In the genomic region with DNA sequence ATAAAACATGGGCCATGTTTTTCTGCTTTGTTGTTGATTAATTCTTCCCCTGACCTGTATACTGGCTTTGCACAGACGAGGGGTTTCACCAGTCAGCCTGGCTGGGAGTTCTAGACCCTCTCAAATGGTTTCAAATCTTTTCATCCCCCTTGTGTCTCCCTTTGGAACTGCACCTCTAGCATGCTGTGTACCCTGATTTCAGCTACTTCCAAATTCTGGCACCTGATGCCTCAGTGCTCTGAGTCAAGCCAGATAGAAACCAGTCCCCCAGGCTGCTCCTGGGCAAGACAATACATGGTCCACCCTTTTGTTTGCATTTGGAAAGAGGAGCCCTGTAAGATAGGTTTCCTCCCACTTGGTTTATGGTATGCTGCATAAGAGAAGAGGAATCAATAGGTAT, we compare ENCODE assay signal across 8 cellular contexts.
A peak's percentile ranks its signal among the peaks of the same experiment; 100 is the strongest.
DNase-seq lines count a peak whose midpoint lies in the region; ATAC-seq and TF ChIP-seq lines count a peak whose summit lies in the region.

No MANE protein-coding gene starts in this region.

- TF ChIP-seq POLR2A in ovary (IDR thresholded peaks at IDR 0.05): no peak

- H3K4me3 ChIP-seq in ovary: no peak overlapping the region

- peak; percentile 45 for DNase-seq in ACHN
- peak; percentile 27 for DNase-seq in RPMI7951 (ENCODE audit: low read depth)
- DNase-seq in glutamatergic neuron: peak; percentile 33
- DNase-seq in NCI-H774 (lab: John Stamatoyannopoulos, UW): no peak
- no peak for DNase-seq in ovary
- DNase-seq in NCI-H128 (lab: John Stamatoyannopoulos, UW; ENCODE audit: unreplicated experiment): no peak

- TF ChIP-seq CTCF in GM12873 (IDR thresholded peaks at IDR 0.05; ENCODE audit: insufficient read depth, low read depth, low read length, missing control alignments) (peak; percentile 63), glutamatergic neuron (IDR thresholded peaks at IDR 0.05; ENCODE audit: partially characterized antibody, unreplicated experiment) (peak; percentile 85), ovary (IDR thresholded peaks at IDR 0.05) (no peak)

- H3K4me1 Mint-ChIP-seq in glutamatergic neuron (ENCODE audit: low read depth, unreplicated experiment): no peaks in the 10 kb centered on the region

- H3K27ac ChIP-seq in ovary: no peak overlapping the region

- H3K27ac Mint-ChIP-seq in glutamatergic neuron (ENCODE audit: unreplicated experiment): no peak overlapping the region

- H3K9me3 ChIP-seq in ovary: no peaks in the 10 kb centered on the region

- peaks cover 1% of the 10 kb centered on the region for H3K27me3 Mint-ChIP-seq in glutamatergic neuron (ENCODE audit: unreplicated experiment)

- H3K4me1 ChIP-seq in ovary (ENCODE audit: insufficient read depth): no peaks in the 10 kb centered on the region

- H3K9me3 Mint-ChIP-seq in glutamatergic neuron (ENCODE audit: unreplicated experiment): peaks cover 2% of the 10 kb centered on the region

- WGBS in ovary, 3 donors: 39 to 46% (median 46%) methylated on average over 1 of the region's 1 CpG

- in situ Hi-C loops in ACHN (cut with HindIII; ENCODE audit: low pct_ligation_motif_present, low pct_unique_long_range_greater_than_20kb, low sequenced_read_pairs): no loop called here

- no peaks in the 10 kb centered on the region for H3K36me3 Mint-ChIP-seq in glutamatergic neuron (ENCODE audit: unreplicated experiment)

- intact Hi-C loops in ovary (cut with DNase I): no loop called here

- no peaks in the 10 kb centered on the region for H3K27me3 ChIP-seq in ovary

- H3K36me3 ChIP-seq in ovary: no peaks in the 10 kb centered on the region

- ATAC-seq in HG03432 (IDR thresholded peaks at IDR 0.05; ENCODE audit: unreplicated experiment): no peak

- H3K4me3 Mint-ChIP-seq in glutamatergic neuron (ENCODE audit: unreplicated experiment): no peak overlapping the region

- TF ChIP-seq EP300 in ovary (IDR thresholded peaks at IDR 0.05): no peak

Comparison
In these comparisons a context has a peak if more than half of its experiments do, and no peak if none do; other contexts are left out.
1. DNase-seq: peak in ACHN (single experiment), RPMI7951 (single experiment) and glutamatergic neuron (single experiment); none in NCI-H774 (single experiment), ovary (0 of 5) and NCI-H128 (single experiment).
2. CTCF ChIP-seq: peak in GM12873 (single experiment) and glutamatergic neuron (single experiment); none in ovary (0 of 3).